23 cellular contexts compared by ENCODE assay signal in the genomic region with DNA sequence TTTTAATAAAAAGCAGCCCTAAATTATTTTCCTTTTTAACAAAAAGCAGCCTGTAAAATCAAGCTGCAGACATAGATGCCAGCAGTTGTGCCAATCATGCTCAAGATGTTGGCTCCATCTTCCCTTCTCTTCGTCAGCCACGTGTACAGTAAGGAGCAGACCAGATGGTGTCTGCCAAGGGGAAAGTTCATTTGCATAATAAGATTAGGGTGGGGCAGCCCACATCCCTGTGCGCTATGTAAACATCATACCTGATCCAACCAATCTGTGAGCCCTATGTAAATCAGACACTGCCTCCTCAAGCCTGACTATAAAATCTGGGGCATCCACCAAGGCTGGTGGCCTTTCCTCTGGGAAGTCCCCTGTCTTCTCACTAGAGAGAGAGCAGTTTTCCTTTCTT. TPM values are rescaled to one million over a fixed set of nuclear protein-coding genes. Genes with fewer than 3 reads are reported as not detected.
DNase-seq lines count a peak whose midpoint lies in the region; ATAC-seq, FAIRE-seq and TF ChIP-seq lines count a peak whose summit lies in the region.
"Had no signal": no experiment of that assay in that cellular context is flagged by ENCODE, and none has a peak within 500 bp of the region (broad histone marks: within the 10 kb centered on the region; RNA-seq: fewer than 3 reads in every experiment).

No MANE protein-coding gene starts in this region.

- peak in 2 of 3 experiments; percentile 1 to 7 for DNase-seq in NCI-H1417 (lab: John Stamatoyannopoulos, UW)
- no peak for DNase-seq in NCI-H1417 treated with DMSO at 0.1 percent for 48 hours (lab: John Stamatoyannopoulos, UW)
- no peak for DNase-seq in DND-41
- DNase-seq in NCI-H446 (lab: John Stamatoyannopoulos, UW): peak; percentile 35 to 84
- no peak for DNase-seq in astrocyte (ENCODE audit: low read depth)
- no peak for DNase-seq in activated CD4-positive, alpha-beta memory T cell treated with anti-CD3 and anti-CD28 coated beads for 36 hours
- no peak for DNase-seq in HCEC 1CT
- DNase-seq: activated T-cell treated with anti-CD3 and anti-CD28 coated beads, Interleukin-2, amount 50 U/mL, for 4 hours; body of pancreas; HFFc6; NCI-H2107; stimulated activated CD4-positive, alpha-beta T cell treated with anti-CD3 and anti-CD28 coated beads, Interleukin-15, amount 100 ng/mL, for 24 hours; stimulated activated naive CD4-positive, alpha-beta T cell treated with Interleukin-2 at 50 U/mL for 16 hours; upper lobe of left lung had no signal

- no peaks in the 10 kb centered on the region for H3K27me3 ChIP-seq in DND-41 (ENCODE audit: insufficient read depth, low read length, poor library complexity)
- H3K27me3 ChIP-seq in astrocyte (ENCODE audit: insufficient read depth, low read length): no peaks in the 10 kb centered on the region
- H3K27me3 ChIP-seq: body of pancreas, neutrophil, upper lobe of left lung had no signal

- H3K9me3 ChIP-seq in DND-41 (ENCODE audit: insufficient read depth, low read length, severe bottlenecking) (no peaks in the 10 kb centered on the region), astrocyte (ENCODE audit: insufficient read depth, low read depth, low read length) (no peaks in the 10 kb centered on the region)
- H3K9me3 ChIP-seq: body of pancreas, neutrophil, upper lobe of left lung had no signal

- no peaks in the 10 kb centered on the region for H3K27me3 Mint-ChIP-seq in astrocyte (ENCODE audit: low read depth, unreplicated experiment)
- no peaks in the 10 kb centered on the region for H3K27me3 Mint-ChIP-seq in activated CD4-positive, alpha-beta memory T cell treated with anti-CD3 and anti-CD28 coated beads for 36 hours
- H3K27me3 Mint-ChIP-seq: activated naive CD8-positive, alpha-beta T cell had no signal

- TF ChIP-seq CTCF in DND-41 (IDR thresholded peaks at IDR 0.05; ENCODE audit: borderline replicate concordance, extremely low read depth, low read length, poor library complexity, severe bottlenecking) (no peak), astrocyte (IDR thresholded peaks at IDR 0.05; ENCODE audit: insufficient read depth, low read depth, low read length) (no peak)

- no peaks in the 10 kb centered on the region for H3K36me3 Mint-ChIP-seq in astrocyte (ENCODE audit: low read depth, unreplicated experiment)
- H3K36me3 Mint-ChIP-seq in activated CD4-positive, alpha-beta memory T cell treated with anti-CD3 and anti-CD28 coated beads for 36 hours: no peaks in the 10 kb centered on the region
- H3K36me3 Mint-ChIP-seq: activated naive CD8-positive, alpha-beta T cell had no signal

- H3K4me3 ChIP-seq in DND-41 (ENCODE audit: low read depth in 1 of 2, low read length in 2 of 2): no peak overlapping the region
- no peak overlapping the region for H3K4me3 ChIP-seq in astrocyte (ENCODE audit: insufficient read depth, low read depth, low read length)
- H3K4me3 ChIP-seq: body of pancreas, upper lobe of left lung had no signal

- POLR2A ChIA-PET in activated CD4-positive, alpha-beta memory T cell treated with anti-CD3 and anti-CD28 coated beads for 36 hours (lab: Charles Lee): no interaction called here

- no peak overlapping the region for H3K27ac ChIP-seq in DND-41 (ENCODE audit: low read length)
- no peak overlapping the region for H3K27ac ChIP-seq in astrocyte (ENCODE audit: low read depth, low read length)
- H3K27ac ChIP-seq: 22Rv1, body of pancreas, C4-2B, neutrophil, upper lobe of left lung had no signal

- no peak overlapping the region for H3K9ac ChIP-seq in DND-41 (ENCODE audit: low read depth, low read length)
- H3K9ac ChIP-seq in astrocyte (ENCODE audit: low read length): no peak overlapping the region

- H3K79me2 ChIP-seq in DND-41 (ENCODE audit: insufficient read depth, low read length) (no peaks in the 10 kb centered on the region), astrocyte (ENCODE audit: insufficient read depth, low read length) (no peaks in the 10 kb centered on the region)

- ATAC-seq in DND-41 (ENCODE audit: insufficient read depth, low read depth) (peak; percentile 58; the same call in 2 of the 3 replicates), GM18870 (IDR thresholded peaks at IDR 0.05; ENCODE audit: unreplicated experiment) (no peak)
- ATAC-seq: activated T-cell treated with anti-CD3 and anti-CD28 coated beads, Interleukin-2, amount 50 U/mL, for 4 hours; body of pancreas; Panc1 had no signal

- no peaks in the 10 kb centered on the region for H3K36me3 ChIP-seq in DND-41 (ENCODE audit: insufficient read depth, low read length)
- no peaks in the 10 kb centered on the region for H3K36me3 ChIP-seq in astrocyte (ENCODE audit: insufficient read depth, low read length)
- H3K36me3 ChIP-seq: neutrophil, upper lobe of left lung had no signal

- H4K20me1 ChIP-seq in DND-41 (ENCODE audit: insufficient read depth, low read length): no peaks in the 10 kb centered on the region
- no peaks in the 10 kb centered on the region for H4K20me1 ChIP-seq in astrocyte (ENCODE audit: insufficient read depth, low read length)

- H3K4me1 ChIP-seq in DND-41 (ENCODE audit: insufficient read depth, low read length) (no peaks in the 10 kb centered on the region), astrocyte (ENCODE audit: insufficient read depth, low read length) (no peaks in the 10 kb centered on the region)
- H3K4me1 ChIP-seq: body of pancreas, upper lobe of left lung had no signal

- no peak overlapping the region for H3K4me3 Mint-ChIP-seq in astrocyte (ENCODE audit: unreplicated experiment)
- no peak overlapping the region for H3K4me3 Mint-ChIP-seq in activated CD4-positive, alpha-beta memory T cell treated with anti-CD3 and anti-CD28 coated beads for 36 hours
- H3K4me3 Mint-ChIP-seq: activated naive CD8-positive, alpha-beta T cell; activated T-cell treated with anti-CD3 and anti-CD28 coated beads, Interleukin-2, amount 50 U/mL, for 4 hours; HFFc6 had no signal

- peak; percentile 50 for FAIRE-seq in astrocyte (lab: Jason Lieb, UNC)
- FAIRE-seq: colon, endometrium, HTR-8/SVneo had no signal

- CTCF ChIA-PET in activated CD4-positive, alpha-beta memory T cell treated with anti-CD3 and anti-CD28 coated beads for 36 hours (lab: Charles Lee): no interaction called here

- H3K9me3 Mint-ChIP-seq in astrocyte (ENCODE audit: unreplicated experiment): no peaks in the 10 kb centered on the region
- no peaks in the 10 kb centered on the region for H3K9me3 Mint-ChIP-seq in activated CD4-positive, alpha-beta memory T cell treated with anti-CD3 and anti-CD28 coated beads for 36 hours
- H3K9me3 Mint-ChIP-seq: activated T-cell treated with anti-CD3 and anti-CD28 coated beads, Interleukin-2, amount 50 U/mL, for 4 hours; HFFc6 had no signal

- no peak overlapping the region for H3K27ac Mint-ChIP-seq in astrocyte (ENCODE audit: unreplicated experiment)
- H3K27ac Mint-ChIP-seq in activated CD4-positive, alpha-beta memory T cell treated with anti-CD3 and anti-CD28 coated beads for 36 hours: no peak overlapping the region
- H3K27ac Mint-ChIP-seq: activated naive CD8-positive, alpha-beta T cell; HFFc6 had no signal

- intact Hi-C loops in activated CD4-positive, alpha-beta memory T cell treated with anti-CD3 and anti-CD28 coated beads for 36 hours (cut with micrococcal nuclease): no loop called here

- no peaks in the 10 kb centered on the region for H3K4me1 Mint-ChIP-seq in astrocyte (ENCODE audit: low read depth, unreplicated experiment)
- peaks cover 2% of the 10 kb centered on the region for H3K4me1 Mint-ChIP-seq in activated CD4-positive, alpha-beta memory T cell treated with anti-CD3 and anti-CD28 coated beads for 36 hours (ENCODE audit: low read depth)

- H3K4me2 ChIP-seq in DND-41 (ENCODE audit: insufficient read depth, low read length) (no peak overlapping the region), astrocyte (ENCODE audit: low read length) (no peak overlapping the region)

- H2AFZ ChIP-seq in DND-41 (ENCODE audit: low read depth, low read length) (no peak overlapping the region), astrocyte (ENCODE audit: low read depth, low read length) (no peak overlapping the region)

RNA-seq across cellular contexts. Expression of a gene that starts 23.1 kb away (rescaled TPM):
- total RNA-seq in astrocyte: 12.7 and 12.8 TPM in 2 replicates
- total RNA-seq in activated CD4-positive, alpha-beta memory T cell treated with anti-CD3 and anti-CD28 coated beads for 36 hours: 10 to 100 TPM; 17.7 to 19.7 TPM

RNA-seq across cellular contexts. Expression of a gene that starts 49.1 kb away (rescaled TPM):
- 36.0 and 36.7 TPM in 2 replicates for total RNA-seq in astrocyte
- total RNA-seq in activated CD4-positive, alpha-beta memory T cell treated with anti-CD3 and anti-CD28 coated beads for 36 hours: 10 to 100 TPM; 67.5 to 70.9 TPM

Comparison
In these comparisons a context has a peak if more than half of its experiments do, and no peak if none do; other contexts are left out.
1. DNase-seq: peak in NCI-H1417 (2 of 3) and NCI-H446 (2 of 2); none in NCI-H1417 treated with DMSO at 0.1 percent for 48 hours (single experiment), DND-41 (single experiment), astrocyte (single experiment), activated CD4-positive, alpha-beta memory T cell treated with anti-CD3 and anti-CD28 coated beads for 36 hours (single experiment) and HCEC 1CT (single experiment).